Comparison of ENCODE assay signal across 20 cellular contexts in genomic region chr4:167088115-167088514, GRCh38.
DNase-seq lines count a peak whose midpoint lies in the region; ATAC-seq and TF ChIP-seq lines count a peak whose summit lies in the region.
"Had no signal": no experiment of that assay in that cellular context is flagged by ENCODE, and none has a peak within 500 bp of the region (broad histone marks: within the 10 kb centered on the region; RNA-seq: fewer than 3 reads in every experiment).

No MANE protein-coding gene starts in this region.

- no peak overlapping the region for H3K4me3 ChIP-seq in GM12865 (ENCODE audit: low read depth, low read length)
- no peak overlapping the region for H3K4me3 ChIP-seq in heart right ventricle
- no peak overlapping the region for H3K4me3 ChIP-seq in mucosa of descending colon
- H3K4me3 ChIP-seq: hepatocyte, transverse colon had no signal

- DNase-seq in GM12865 (ENCODE audit: low read depth) (peak; percentile 67), Right ventricle myocardium superior (no peak), heart right ventricle (no peak), mucosa of descending colon (no peak), HT-29 (ENCODE audit: low spot score) (no peak)
- DNase-seq: 8988T; brain microvascular endothelial cell; cortex of kidney; naive thymus-derived CD4-positive, alpha-beta T cell; NCI-H1092 treated with DMSO at 0.1 percent for 48 hours; NCI-H69; T-helper 9 cell; transverse colon had no signal

- peak; percentile 91 for ATAC-seq in GM18909 (IDR thresholded peaks at IDR 0.05; ENCODE audit: poor library complexity, unreplicated experiment)
- ATAC-seq in HG02852 (IDR thresholded peaks at IDR 0.05; ENCODE audit: unreplicated experiment), result peak; percentile 70
- peak; percentile 71 for ATAC-seq in HG03378 (IDR thresholded peaks at IDR 0.05; ENCODE audit: unreplicated experiment)
- ATAC-seq in Right ventricle myocardium superior (ENCODE audit: poor library complexity), result no peak
- ATAC-seq in heart right ventricle, result no peak
- ATAC-seq in mucosa of descending colon, result no peak
- ATAC-seq: activated CD4-positive, CD25-positive, alpha-beta regulatory T cell treated with anti-CD3 and anti-CD28 coated beads, Interleukin-2, amount 50 U/mL, for 24 hours; naive thymus-derived CD4-positive, alpha-beta T cell had no signal

- intact Hi-C loops in Right ventricle myocardium superior (cut with DNase I), result no loop called here
- intact Hi-C loops in heart right ventricle (cut with DNase I), result no loop called here
- intact Hi-C loops in mucosa of descending colon (cut with DNase I, micrococcal nuclease), result no loop called here

- H3K36me3 ChIP-seq in heart right ventricle, result no peaks in the 10 kb centered on the region
- no peaks in the 10 kb centered on the region for H3K36me3 ChIP-seq in mucosa of descending colon (ENCODE audit: low read depth)
- H3K36me3 ChIP-seq: brain microvascular endothelial cell, transverse colon had no signal

- H3K27me3 ChIP-seq in heart right ventricle, result no peaks in the 10 kb centered on the region
- H3K27me3 ChIP-seq: brain microvascular endothelial cell, hepatocyte, transverse colon had no signal

- H3K4me1 ChIP-seq in heart right ventricle (no peaks in the 10 kb centered on the region), mucosa of descending colon (ENCODE audit: low read depth) (no peaks in the 10 kb centered on the region)
- H3K4me1 ChIP-seq: parathyroid adenoma, transverse colon had no signal

- TF ChIP-seq CTCF in GM12865 (IDR thresholded peaks at IDR 0.05; ENCODE audit: insufficient read depth, low read depth, low read length, missing control alignments) (no peak), heart right ventricle (IDR thresholded peaks at IDR 0.05) (no peak), mucosa of descending colon (IDR thresholded peaks at IDR 0.05) (no peak)

- H3K9me3 ChIP-seq in heart right ventricle, result peaks cover 0 to 3% (median 0%) of the 10 kb centered on the region in 11 donors
- no peaks in the 10 kb centered on the region for H3K9me3 ChIP-seq in mucosa of descending colon
- H3K9me3 ChIP-seq: transverse colon had no signal

- H3K27ac ChIP-seq in heart right ventricle, result no peak overlapping the region
- H3K27ac ChIP-seq: brain microvascular endothelial cell, hepatocyte, KMS-11, parathyroid adenoma, transverse colon had no signal

Comparison
In these comparisons a context has a peak if more than half of its experiments do, and no peak if none do; other contexts are left out.
1. ATAC-seq: peak in GM18909 (single experiment), HG02852 (single experiment) and HG03378 (single experiment); none in Right ventricle myocardium superior (single experiment), heart right ventricle (0 of 8) and mucosa of descending colon (single experiment).